ENCODE assay signal across 8 cellular contexts in the genomic region with DNA sequence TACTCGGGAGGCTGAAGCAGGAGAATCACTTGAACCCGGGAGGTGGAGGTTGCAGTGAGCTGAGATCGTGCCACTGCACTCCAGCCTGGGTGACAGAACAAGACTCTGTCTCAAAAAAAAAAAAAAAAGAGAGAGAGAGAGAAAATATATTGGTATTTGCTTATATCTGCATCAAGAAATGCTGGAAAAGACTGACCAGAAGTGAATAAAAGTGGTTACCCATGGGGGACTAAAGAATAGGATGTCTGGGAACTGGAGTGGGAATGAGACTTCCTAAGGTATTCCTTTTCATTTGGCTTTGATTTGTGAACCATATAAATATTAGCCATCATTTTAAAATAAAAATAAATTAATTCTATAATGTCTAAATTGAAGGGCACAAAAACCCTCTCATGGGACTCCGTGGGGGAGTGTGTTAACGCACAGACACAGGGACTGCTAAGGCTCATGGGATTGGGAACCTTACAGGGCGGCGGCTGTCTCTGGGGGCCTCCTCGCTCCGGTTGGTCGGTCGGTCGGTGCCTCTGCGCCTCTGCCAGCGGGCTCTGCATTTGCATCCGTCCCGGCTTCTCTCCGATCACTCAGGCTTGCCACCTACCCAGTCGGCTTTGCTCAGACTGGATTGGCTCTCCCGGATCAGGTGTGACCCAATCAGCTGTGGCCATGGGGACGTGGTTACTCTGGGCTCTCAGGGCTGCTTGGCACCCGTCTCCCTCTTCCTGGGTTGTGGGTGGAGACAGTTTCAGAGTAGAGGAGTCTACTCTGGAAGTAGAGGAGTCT. TPM values are rescaled to one million over a fixed set of nuclear protein-coding genes. Genes with fewer than 3 reads are reported as not detected.
A peak's percentile ranks its signal among the peaks of the same experiment; 100 is the strongest.
DNase-seq lines count a peak whose midpoint lies in the region; ATAC-seq, FAIRE-seq and TF ChIP-seq lines count a peak whose summit lies in the region.

No MANE protein-coding gene starts in this region.

- RAD21 ChIA-PET in HCT116 (lab: Charles Lee; ENCODE audit: low non-redundant PET in 1 of 2, low total read pairs in 2 of 2, uncharacterized antibody in 2 of 2, unreplicated experiment in 2 of 2), result no interaction called here

- no peak overlapping the region for H3K27ac ChIP-seq in HCT116 (ENCODE audit: low read depth, low read length)
- no peak overlapping the region for H3K27ac ChIP-seq in kidney (ENCODE audit: low read depth in 2 of 2, low read length in 2 of 2)

- FAIRE-seq in kidney (lab: Jason Lieb, UNC), result peak; percentile 44

- POLR2A ChIA-PET in HCT116 (lab: Charles Lee), result no interaction called here

- no peak overlapping the region for H2AFZ ChIP-seq in HCT116 (ENCODE audit: low read depth, low read length, poor library complexity, severe bottlenecking)

- no TSS peak for BruUV-seq in HCT116 (replicated peaks; lab: Mats Ljungman, UMichigan)

- TF ChIP-seq RAD21 in HCT116 (IDR thresholded peaks at IDR 0.05; ENCODE audit: low read depth), result no peak

- no peak for TF ChIP-seq CTCF in HCT116 (IDR thresholded peaks at IDR 0.05 in 2 of 3, conservative IDR thresholded peaks at IDR 0.05 in 1 of 3; ENCODE audit: borderline replicate concordance in 1 of 3, insufficient read depth in 1 of 3, low read depth in 2 of 3, low read length in 2 of 3)
- TF ChIP-seq CTCF in kidney (IDR thresholded peaks at IDR 0.05; ENCODE audit: borderline replicate concordance, extremely low read depth, insufficient read depth), result no peak

- H3K9ac ChIP-seq in HCT116 (ENCODE audit: low read length), result no peak overlapping the region
- no peak overlapping the region for H3K9ac ChIP-seq in kidney (ENCODE audit: low read length in 2 of 2)

- H3K4me1 ChIP-seq in HCT116 (ENCODE audit: control insufficient read depth in 1 of 2, insufficient read depth in 2 of 2, low read length in 2 of 2) (peaks cover 0 to 7% of the 10 kb centered on the region in 2 experiments; a peak in 1 of 4 replicates), kidney (ENCODE audit: control insufficient read depth in 1 of 2, insufficient read depth in 1 of 2, low read depth in 1 of 2, low read length in 2 of 2) (no peaks in the 10 kb centered on the region)

- no peak overlapping the region for H3K4me2 ChIP-seq in HCT116 (ENCODE audit: low read length)

- no peaks in the 10 kb centered on the region for H3K9me2 ChIP-seq in HCT116 (ENCODE audit: insufficient read depth)

- no peaks in the 10 kb centered on the region for H3K9me3 ChIP-seq in HCT116 (ENCODE audit: control insufficient read depth in 1 of 2, insufficient read depth in 1 of 2, low read depth in 1 of 2, low read length in 2 of 2)
- H3K9me3 ChIP-seq in kidney (ENCODE audit: control insufficient read depth in 1 of 2, low read length in 2 of 2), result no peaks in the 10 kb centered on the region

- no peaks in the 10 kb centered on the region for H3K79me2 ChIP-seq in HCT116 (ENCODE audit: insufficient read depth, low read length)

- H3K27me3 ChIP-seq in HCT116 (ENCODE audit: insufficient read depth, low read length), result no peaks in the 10 kb centered on the region

- no peak overlapping the region for H3K4me3 ChIP-seq in HCT116 (replicated peaks in 1 of 2; ENCODE audit: low read depth in 1 of 2, low read length in 2 of 2)
- peak overlapping the region in 1 of 2 donors; percentile 45 for H3K4me3 ChIP-seq in kidney (ENCODE audit: low read length in 2 of 2)

- H4K20me1 ChIP-seq in HCT116 (ENCODE audit: insufficient read depth), result no peaks in the 10 kb centered on the region

- no peak for TF ChIP-seq POLR2A in HCT116 (IDR thresholded peaks at IDR 0.05; ENCODE audit: borderline replicate concordance, extremely low read depth, insufficient read depth, insufficient read length)

- CTCF ChIA-PET in HCT116 (lab: Charles Lee), result no interaction called here

- ATAC-seq in HCT116 (peak; percentile 46), GM18519 (IDR thresholded peaks at IDR 0.05; ENCODE audit: low FRiP score, unreplicated experiment) (no peak)

- H3K36me3 ChIP-seq in HCT116 (ENCODE audit: control insufficient read depth in 1 of 2, insufficient read depth in 2 of 2, low read length in 2 of 2) (no peaks in the 10 kb centered on the region), kidney (ENCODE audit: control insufficient read depth in 1 of 2, insufficient read depth in 2 of 2, low read length in 2 of 2) (no peaks in the 10 kb centered on the region)

- DNase-seq in DMS 273 (lab: John Stamatoyannopoulos, UW; ENCODE audit: unreplicated experiment), result peak; percentile 92
- DNase-seq in HCT116 (ENCODE audit: low read depth, low spot score), result no peak
- peak; percentile 8 to 20 for DNase-seq in NCI-H1930 (lab: John Stamatoyannopoulos, UW)
- DNase-seq in activated CD4-positive, CD25-positive, alpha-beta regulatory T cell treated with anti-CD3 and anti-CD28 coated beads, Interleukin-2, amount 50 U/mL, for 72 hours, result peak; percentile 50
- DNase-seq in cerebellar cortex (ENCODE audit: low spot score), result peak; percentile 86
- DNase-seq in kidney, result peak; percentile 93
- DNase-seq in stimulated activated CD4-positive, alpha-beta T cell treated with anti-CD3 and anti-CD28 coated beads, Interleukin-15, amount 100 ng/mL, for 24 hours, result peak; percentile 75

- intact Hi-C loops in HCT116 (cut with micrococcal nuclease) (no loop called here), kidney (cut with DNase I) (no loop called here)

TF ChIP-seq in HCT116, 20 proteins besides CTCF, POLR2A, EP300 and RAD21:
- TF ChIP-seq CBX3 (IDR thresholded peaks at IDR 0.05; ENCODE audit: low read depth), result no peak
- no peak for TF ChIP-seq ZBTB33 (IDR thresholded peaks at IDR 0.05; ENCODE audit: extremely low read depth, insufficient replicate concordance, low read length)
- no peak for TF ChIP-seq FOSL1 (IDR thresholded peaks at IDR 0.05; ENCODE audit: low read depth)
- TF ChIP-seq TCF7L2 (IDR thresholded peaks at IDR 0.05; ENCODE audit: borderline replicate concordance, extremely low read depth, insufficient read depth, insufficient read length), result no peak
- TF ChIP-seq, protein P1, sequence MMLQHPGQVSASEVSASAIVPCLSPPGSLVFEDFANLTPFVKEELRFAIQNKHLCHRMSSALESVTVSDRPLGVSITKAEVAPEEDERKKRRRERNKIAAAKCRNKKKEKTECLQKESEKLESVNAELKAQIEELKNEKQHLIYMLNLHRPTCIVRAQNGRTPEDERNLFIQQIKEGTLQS (IDR thresholded peaks at IDR 0.05), result no peak
- no peak for TF ChIP-seq EZH2phosphoT487 (IDR thresholded peaks at IDR 0.05; ENCODE audit: borderline replicate concordance)
- no peak for TF ChIP-seq POLR2AphosphoS5 (IDR thresholded peaks at IDR 0.05; ENCODE audit: low read depth, low read length)
TF ChIP-seq in HCT116: peak in this region for 0.

RNA-seq across cellular contexts. Expression of gene TSPAN3, which starts 12.7 kb away (rescaled TPM):
- total RNA-seq in HCT116 (2021; ENCODE audit: unreplicated experiment) (140 TPM), kidney (245 TPM)
- 141 and 173 TPM in 2 replicates for polyA plus RNA-seq in HCT116 (2012)
- polyA plus RNA-seq in kidney (ENCODE audit: insufficient read depth, low read depth, low replicate concordance), result 273 TPM
